In genomic region chr1:114342376-114342775, GRCh38 we compare ENCODE assay signal across 13 cellular contexts.
A peak's percentile ranks its signal among the peaks of the same experiment; 100 is the strongest.
DNase-seq lines count a peak whose midpoint lies in the region; ATAC-seq, FAIRE-seq and TF ChIP-seq lines count a peak whose summit lies in the region.
"Had no signal": no experiment of that assay in that cellular context is flagged by ENCODE, and none has a peak within 500 bp of the region (broad histone marks: within the 10 kb centered on the region; RNA-seq: fewer than 3 reads in every experiment).

No MANE protein-coding gene starts in this region.

- no peak overlapping the region for H3K4me2 ChIP-seq in IMR-90 (ENCODE audit: low read depth, low read length)

- dilution Hi-C loops in IMR-90 (cut with HindIII; ENCODE audit: low sequenced_read_pairs, unreplicated experiment) = no loop called here

- no peak overlapping the region for H4K5ac ChIP-seq in IMR-90 (ENCODE audit: low read depth, low read length)

- peak overlapping the region; percentile 33; the same call in 1 of the 2 replicates for H2BK20ac ChIP-seq in IMR-90 (ENCODE audit: low read depth, low read length)

- H3K4me3 ChIP-seq in IMR-90 (ENCODE audit: insufficient read depth, low read depth, low read length) (no peak overlapping the region), SJCRH30 (no peak overlapping the region), spleen (no peak overlapping the region)
- H3K4me3 ChIP-seq: colonic mucosa, lung, right lobe of liver had no signal

- no peak overlapping the region for H2AK9ac ChIP-seq in IMR-90 (replicated peaks; ENCODE audit: low read depth, low read length, poor library complexity)

- no peaks in the 10 kb centered on the region for H3K9me3 ChIP-seq in IMR-90 (ENCODE audit: control insufficient read depth, insufficient read depth, low read length)
- H3K9me3 ChIP-seq in SJCRH30 (replicated peaks) = 0 out of 2 replicates have a peak, but pooled peaks cover 4% of the 10 kb centered on the region
- H3K9me3 ChIP-seq in spleen = no peaks in the 10 kb centered on the region
- H3K9me3 ChIP-seq: colonic mucosa, right lobe of liver had no signal

- TF ChIP-seq POLR2A in IMR-90 (IDR thresholded peaks at IDR 0.05; ENCODE audit: low read depth, low read length) = no peak
- no peak for TF ChIP-seq POLR2A in spleen (IDR thresholded peaks at IDR 0.05)

- WGBS in IMR-90 (ENCODE audit: extremely low coverage in 2 of 2, insufficient read length in 1 of 2), 2 experiments = no CpG with 5 or more reads among the region's 3 CpGs
- WGBS in spleen, 5 donors = 26 to 49% (median 31%) methylated on average over 3 of the region's 3 CpGs

- CTCF ChIA-PET in IMR-90 (lab: Yijun Ruan, JAX) = interaction anchor here (0.6 kb wide), 1 partner anchor 42 kb away, joined by 3 read pairs; no protein-coding TSS in a partner anchor

- no peak overlapping the region for H4K8ac ChIP-seq in IMR-90 (ENCODE audit: low read depth in 2 of 2, low read length in 2 of 2)

- intact Hi-C loops in IMR-90 (cut with micrococcal nuclease) = no loop called here
- intact Hi-C loops in spleen (cut with DNase I; ENCODE audit: low total_unique reads) = no loop called here

- H2AK5ac ChIP-seq in IMR-90 (ENCODE audit: low read depth, low read length) = no peak overlapping the region

- no peak for ATAC-seq in IMR-90 (ENCODE audit: low read depth)
- no peak for ATAC-seq in GM21723 (IDR thresholded peaks at IDR 0.05; ENCODE audit: unreplicated experiment)
- ATAC-seq: HCT116 had no signal

- no peak for TF ChIP-seq RAD21 in IMR-90 (IDR thresholded peaks at IDR 0.05; ENCODE audit: low read length)

- 0 out of 2 replicates have a peak overlapping the region, but pooled peaks have one; percentile 8 for H2BK120ac ChIP-seq in IMR-90 (ENCODE audit: low read depth, low read length)

- no peak overlapping the region for H4K91ac ChIP-seq in IMR-90 (ENCODE audit: insufficient read depth, low read depth, low read length)

- H3K36me3 ChIP-seq in IMR-90 (ENCODE audit: control insufficient read depth, insufficient read depth, low read length) (no peaks in the 10 kb centered on the region), SJCRH30 (no peaks in the 10 kb centered on the region), spleen (no peaks in the 10 kb centered on the region)
- H3K36me3 ChIP-seq: colonic mucosa, right lobe of liver had no signal

- H3K14ac ChIP-seq in IMR-90 (replicated peaks; ENCODE audit: low read depth, low read length) = no peak overlapping the region

- peaks cover 6% of the 10 kb centered on the region; the same call in 1 of the 2 replicates for H3K4me1 ChIP-seq in IMR-90 (ENCODE audit: control insufficient read depth, insufficient read depth, low read length)
- H3K4me1 ChIP-seq in SJCRH30 = peaks cover 52% of the 10 kb centered on the region
- peaks cover 10 to 53% (median 21%) of the 10 kb centered on the region in 6 donors for H3K4me1 ChIP-seq in spleen
- H3K4me1 ChIP-seq: colonic mucosa had no signal

- no peak overlapping the region for H3K27ac ChIP-seq in IMR-90 (ENCODE audit: insufficient read depth, low read length)
- H3K27ac ChIP-seq in SJCRH30 = peak overlapping the region; percentile 99
- H3K27ac ChIP-seq in spleen = peak overlapping the region in 6 of 8 donors; percentile 8 to 85 (median 68)
- H3K27ac ChIP-seq: colonic mucosa, right lobe of liver had no signal

- no peaks in the 10 kb centered on the region for H3K27me3 ChIP-seq in IMR-90 (ENCODE audit: control insufficient read depth, insufficient read depth, low read length)
- no peaks in the 10 kb centered on the region for H3K27me3 ChIP-seq in SJCRH30
- no peaks in the 10 kb centered on the region for H3K27me3 ChIP-seq in spleen (replicated peaks in 1 of 7)
- H3K27me3 ChIP-seq: colonic mucosa, right lobe of liver had no signal

- H2AFZ ChIP-seq in IMR-90 (replicated peaks; ENCODE audit: low read length, poor library complexity) = peak overlapping the region; percentile 77

- H3K79me1 ChIP-seq in IMR-90 (ENCODE audit: low read depth in 1 of 2, low read length in 2 of 2) = no peaks in the 10 kb centered on the region

- in situ Hi-C loops in IMR-90 (cut with MboI; ENCODE audit: low sequenced_read_pairs) = no loop called here

- no TSS peak for BruUV-seq in IMR-90 (replicated peaks; lab: Mats Ljungman, UMichigan)

- POLR2A ChIA-PET in IMR-90 (lab: Charles Lee; ENCODE audit: unreplicated experiment) = no interaction called here

- no peak for TF ChIP-seq CTCF in IMR-90 (conservative IDR thresholded peaks at IDR 0.05; ENCODE audit: low read depth, low read length)
- TF ChIP-seq CTCF in spleen (IDR thresholded peaks at IDR 0.05 in 8 of 11, conservative IDR thresholded peaks at IDR 0.05 in 3 of 11) = no peak

- 0 out of 2 replicates have a peak overlapping the region, but pooled peaks have one; percentile 32 for H3K23ac ChIP-seq in IMR-90 (ENCODE audit: low read depth, low read length)

- H3K9ac ChIP-seq in IMR-90 (ENCODE audit: low read depth, low read length) = no peak overlapping the region

- H3K9me1 ChIP-seq in IMR-90 (ENCODE audit: insufficient read depth, low read length) = no peaks in the 10 kb centered on the region; the same call in 1 of the 2 replicates

- H3K18ac ChIP-seq in IMR-90 (ENCODE audit: low read depth, low read length) = no peak overlapping the region

- FAIRE-seq in RCC 7860 (lab: Jason Lieb, UNC) = no peak
- FAIRE-seq: frontal cortex had no signal

- DNase-seq in IMR-90 (no peak), SJCRH30 (peak; percentile 88 to 93), spleen (peak; percentile 80), amniotic stem cell (lab: John Stamatoyannopoulos, UW) (no peak), HK-2 (ENCODE audit: unreplicated experiment) (no peak), RCC 7860 (ENCODE audit: low spot score) (no peak)
- peak; percentile 34 for DNase-seq in activated gamma-delta T cell treated with anti-CD3 and anti-CD28 coated beads, Interleukin-2, amount 50 U/mL, for 16 hours (ENCODE audit: low read depth)
- DNase-seq: colonic mucosa, right lobe of liver had no signal

- no peak overlapping the region for H2BK15ac ChIP-seq in IMR-90 (ENCODE audit: low read depth, low read length)

- peak overlapping the region; percentile 37 for H3K4ac ChIP-seq in IMR-90 (ENCODE audit: low read depth, low read length)

- H2BK5ac ChIP-seq in IMR-90 (ENCODE audit: low read depth, low read length, poor library complexity, severe bottlenecking) = peak overlapping the region; percentile 36

- H3K56ac ChIP-seq in IMR-90 (ENCODE audit: extremely low read depth, insufficient read depth, low read length) = no peak overlapping the region

- no peaks in the 10 kb centered on the region for H4K20me1 ChIP-seq in IMR-90 (ENCODE audit: insufficient read depth, low read length)

TF ChIP-seq in IMR-90, 13 proteins besides CTCF, POLR2A, EP300 and RAD21:
- no peak for TF ChIP-seq NFE2L2 (IDR thresholded peaks at IDR 0.05; ENCODE audit: low read depth, low read length)
- no peak for TF ChIP-seq MAZ (IDR thresholded peaks at IDR 0.05; ENCODE audit: borderline replicate concordance, low read depth, low read length)
- TF ChIP-seq ELK1 (IDR thresholded peaks at IDR 0.05; ENCODE audit: borderline replicate concordance, low read depth, low read length) = no peak
- no peak for TF ChIP-seq BHLHE40 (IDR thresholded peaks at IDR 0.05; ENCODE audit: low read depth, low read length)
- no peak for TF ChIP-seq SMC3 (IDR thresholded peaks at IDR 0.05; ENCODE audit: low read depth, low read length)
- TF ChIP-seq CEBPB (IDR thresholded peaks at IDR 0.05; ENCODE audit: low read depth, low read length) = no peak
- TF ChIP-seq MXI1 (IDR thresholded peaks at IDR 0.05; ENCODE audit: borderline replicate concordance, low read depth, low read length) = no peak
- no peak for TF ChIP-seq CHD1 (IDR thresholded peaks at IDR 0.05; ENCODE audit: low read depth, low read length)
- no peak for TF ChIP-seq RCOR1 (IDR thresholded peaks at IDR 0.05; ENCODE audit: insufficient replicate concordance, low read length)
- TF ChIP-seq MAFK (IDR thresholded peaks at IDR 0.05; ENCODE audit: low read depth, low read length) = no peak
- no peak for TF ChIP-seq USF2 (IDR thresholded peaks at IDR 0.05; ENCODE audit: low read depth, low read length)
- TF ChIP-seq FOS (IDR thresholded peaks at IDR 0.05; ENCODE audit: low read depth, low read length) = no peak
- TF ChIP-seq RFX5 (IDR thresholded peaks at IDR 0.05; ENCODE audit: low read depth, low read length) = no peak

Comparison
In these comparisons a context has a peak if more than half of its experiments do, and no peak if none do; other contexts are left out.
1. DNase-seq: peak in SJCRH30 (2 of 2), activated gamma-delta T cell treated with anti-CD3 and anti-CD28 coated beads, Interleukin-2, amount 50 U/mL, for 16 hours (single experiment) and spleen (single experiment); none in IMR-90 (single experiment), amniotic stem cell (single experiment), HK-2 (single experiment) and RCC 7860 (single experiment).